In the genomic region with DNA sequence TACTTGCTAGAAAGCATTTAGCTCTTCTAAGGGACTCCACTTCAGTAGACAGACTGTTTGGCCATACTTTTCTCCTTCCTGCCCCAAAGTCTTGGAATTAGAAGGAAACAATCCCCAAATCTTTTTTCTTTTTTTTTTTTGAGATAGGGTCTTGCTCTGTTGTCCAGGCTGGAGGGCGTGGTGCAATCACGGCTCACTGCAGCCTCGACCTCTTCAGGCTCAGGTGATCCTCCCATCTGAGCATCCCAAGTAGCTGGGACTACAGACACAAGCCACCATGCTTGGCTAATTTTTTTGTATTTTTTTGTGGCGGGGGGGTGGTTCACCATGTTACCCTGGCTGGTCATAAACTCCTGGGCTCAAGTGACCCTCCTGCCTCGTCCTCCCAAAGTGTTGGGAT, we compare ENCODE assay signal across 7 cellular contexts.
"Had no signal": no experiment of that assay in that cellular context is flagged by ENCODE, and none has a peak within 500 bp of the region (broad histone marks: within the 10 kb centered on the region; RNA-seq: fewer than 3 reads in every experiment).

No MANE protein-coding gene starts in this region.

- H3K4me2 ChIP-seq: KMS-11 had no signal

- H3K4me3 Mint-ChIP-seq: IgD-negative memory B cell had no signal

- H3K27ac ChIP-seq: HL-60, KMS-11 had no signal

- FAIRE-seq: HTR-8/SVneo had no signal

- H3K9me3 Mint-ChIP-seq: IgD-negative memory B cell had no signal

- H3K9ac ChIP-seq: KMS-11 had no signal

- H3K27ac Mint-ChIP-seq: IgD-negative memory B cell had no signal

- H3K36me3 Mint-ChIP-seq: IgD-negative memory B cell had no signal

- DNase-seq: IMR-90, KBM-7, KG1 had no signal
